ENCODE assay signal across 3 cellular contexts in the genomic region with DNA sequence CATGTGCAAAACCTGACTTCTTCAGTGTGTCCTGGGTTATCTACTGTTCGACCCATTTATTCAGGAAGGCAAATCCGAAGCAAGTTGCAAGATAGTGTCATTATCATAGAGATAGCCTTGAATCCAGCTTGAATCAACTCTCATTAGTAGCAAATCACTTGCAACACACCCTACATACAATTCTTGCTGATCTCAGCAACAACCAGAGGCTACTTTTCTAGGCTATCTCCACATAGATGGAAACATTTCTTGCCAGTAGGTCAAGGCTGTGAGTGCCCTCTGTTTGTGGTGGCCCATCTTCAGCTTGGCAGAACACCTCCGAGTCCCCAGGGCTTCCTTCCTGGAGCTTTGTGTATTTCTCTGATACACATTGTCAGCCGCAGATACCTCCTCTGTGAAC.
TF ChIP-seq lines count a peak whose summit lies in the region.

No MANE protein-coding gene starts in this region.

TF ChIP-seq in HepG2, 621 proteins besides CTCF, POLR2A, EP300 and RAD21:
- TF ChIP-seq AHR (CRISPR knock-in tag; IDR thresholded peaks at IDR 0.05), result no peak
- peak; percentile 51 for TF ChIP-seq MAFF (IDR thresholded peaks at IDR 0.05; ENCODE audit: low read depth, low read length)
- TF ChIP-seq NFE2L2 (IDR thresholded peaks at IDR 0.05; ENCODE audit: low read length), result no peak
- peak; percentile 66 for TF ChIP-seq MAFK (conservative IDR thresholded peaks at IDR 0.05 in 1 of 2, IDR thresholded peaks at IDR 0.05 in 1 of 2; ENCODE audit: low read length in 2 of 2)
- no peak for TF ChIP-seq ZNF180 (CRISPR knock-in tag; IDR thresholded peaks at IDR 0.05; ENCODE audit: borderline replicate concordance, low read depth)
- no peak for TF ChIP-seq MLLT10 (CRISPR knock-in tag; IDR thresholded peaks at IDR 0.05)
- no peak for TF ChIP-seq ZFP37 (CRISPR knock-in tag; IDR thresholded peaks at IDR 0.05; ENCODE audit: borderline replicate concordance)
- no peak for TF ChIP-seq MXD4 (CRISPR knock-in tag; IDR thresholded peaks at IDR 0.05)
- TF ChIP-seq AGO2 (optimal IDR thresholded peaks at IDR 0.05; ENCODE audit: low read depth, low read length), result no peak
- no peak for TF ChIP-seq CHCHD3 (CRISPR knock-in tag; IDR thresholded peaks at IDR 0.05)

TF ChIP-seq in IMR-90, 13 proteins besides CTCF, POLR2A, EP300 and RAD21:
- peak; percentile 50 for TF ChIP-seq MAFK (IDR thresholded peaks at IDR 0.05; ENCODE audit: low read depth, low read length)
- TF ChIP-seq BHLHE40 (IDR thresholded peaks at IDR 0.05; ENCODE audit: low read depth, low read length), result no peak

TF ChIP-seq in H1, 55 proteins besides CTCF, POLR2A, EP300 and RAD21:
- TF ChIP-seq E2F6 (IDR thresholded peaks at IDR 0.05) (no peak), MAFK (IDR thresholded peaks at IDR 0.05; ENCODE audit: low read depth, low read length) (0 out of 2 replicates have a peak, but pooled peaks have one; percentile 17)
TF ChIP-seq in H1: peak in this region for 1.
